Comparison of ENCODE assay signal across 22 cellular contexts in genomic region chr18:8029731-8030130, GRCh38.
DNase-seq lines count a peak whose midpoint lies in the region; ATAC-seq and TF ChIP-seq lines count a peak whose summit lies in the region.
"Had no signal": no experiment of that assay in that cellular context is flagged by ENCODE, and none has a peak within 500 bp of the region (broad histone marks: within the 10 kb centered on the region; RNA-seq: fewer than 3 reads in every experiment).

No MANE protein-coding gene starts in this region.

- H3K9ac ChIP-seq in mesenchymal stem cell (ENCODE audit: low read length), result no peak overlapping the region
- H3K9ac ChIP-seq: BLaER1 had no signal

- H3K4me3 ChIP-seq in mesenchymal stem cell (ENCODE audit: insufficient read depth in 1 of 2, low read depth in 1 of 2, low read length in 2 of 2), result no peak overlapping the region
- H3K4me3 ChIP-seq: BLaER1, GM12878 had no signal

- H3K23ac ChIP-seq in mesenchymal stem cell (ENCODE audit: low read length in 2 of 2), result no peak overlapping the region

- no peak overlapping the region for H2BK5ac ChIP-seq in mesenchymal stem cell (ENCODE audit: low read depth, low read length, poor library complexity, severe bottlenecking)

- H2AK5ac ChIP-seq in mesenchymal stem cell (ENCODE audit: low read length, severe bottlenecking), result no peak overlapping the region

- H3K79me1 ChIP-seq in mesenchymal stem cell (replicated peaks; ENCODE audit: low read length, poor library complexity, severe bottlenecking), result peaks cover 36% of the 10 kb centered on the region

- no peaks in the 10 kb centered on the region for H3K27me3 ChIP-seq in mesenchymal stem cell (ENCODE audit: control insufficient read depth in 1 of 2, insufficient read depth in 1 of 2, low read length in 2 of 2)
- H3K27me3 ChIP-seq: BE2C, BLaER1 had no signal

- no peak overlapping the region for H3K14ac ChIP-seq in mesenchymal stem cell (ENCODE audit: low read length in 2 of 2)

- peak overlapping the region; percentile 7 for H4K91ac ChIP-seq in mesenchymal stem cell (ENCODE audit: low read length)

- no peak overlapping the region for H2AFZ ChIP-seq in mesenchymal stem cell (ENCODE audit: low read depth, low read length)

- no peak overlapping the region for H2BK12ac ChIP-seq in mesenchymal stem cell (ENCODE audit: low read length in 2 of 2)

- no peaks in the 10 kb centered on the region for H3K9me3 ChIP-seq in mesenchymal stem cell (ENCODE audit: control insufficient read depth, low read length)
- H3K9me3 ChIP-seq: BE2C, BLaER1 had no signal

- H3K9me3 Mint-ChIP-seq in type B pancreatic cell, result peaks cover 7% of the 10 kb centered on the region
- peaks cover 8 to 11% of the 10 kb centered on the region in 2 donors for H3K9me3 Mint-ChIP-seq in stimulated activated naive CD8-positive, alpha-beta T cell treated with anti-CD3 and anti-CD28 coated beads, Interleukin-15, amount 100 ng/mL, for 72 hours

- no peak overlapping the region for H2BK120ac ChIP-seq in mesenchymal stem cell (ENCODE audit: low read depth, low read length)

- no peak overlapping the region for H3K4me2 ChIP-seq in mesenchymal stem cell (ENCODE audit: low read length, poor library complexity, severe bottlenecking)
- H3K4me2 ChIP-seq: BLaER1 had no signal

- no peak overlapping the region for H4K8ac ChIP-seq in mesenchymal stem cell (ENCODE audit: low read length)

- H3K4me3 Mint-ChIP-seq in type B pancreatic cell, result peak overlapping the region; percentile 50
- no peak overlapping the region for H3K4me3 Mint-ChIP-seq in stimulated activated naive CD8-positive, alpha-beta T cell treated with anti-CD3 and anti-CD28 coated beads, Interleukin-15, amount 100 ng/mL, for 72 hours
- H3K4me3 Mint-ChIP-seq: CD14-positive monocyte; CD4-positive, alpha-beta memory T cell; CD4-positive, CD25-positive, alpha-beta regulatory T cell; CD8-positive, alpha-beta memory T cell had no signal

- H3K36me3 Mint-ChIP-seq in type B pancreatic cell, result peaks cover 4% of the 10 kb centered on the region
- H3K36me3 Mint-ChIP-seq: CD14-positive monocyte; CD4-positive, alpha-beta memory T cell; CD4-positive, CD25-positive, alpha-beta regulatory T cell had no signal

- H3K4ac ChIP-seq in mesenchymal stem cell (ENCODE audit: low read depth in 1 of 2, low read length in 2 of 2), result no peak overlapping the region

- no peak overlapping the region for H2BK15ac ChIP-seq in mesenchymal stem cell (ENCODE audit: low read depth, poor library complexity, severe bottlenecking)

- no peak for TF ChIP-seq CTCF in type B pancreatic cell (conservative IDR thresholded peaks at IDR 0.05)

- H3K36me3 ChIP-seq in mesenchymal stem cell (ENCODE audit: control insufficient read depth in 1 of 2, insufficient read depth in 2 of 2, low read depth in 1 of 2, low read length in 2 of 2), result peaks cover 0 to 10% of the 10 kb centered on the region in 2 experiments
- H3K36me3 ChIP-seq: BE2C, BLaER1 had no signal

- peaks cover 4% of the 10 kb centered on the region for H3K4me1 ChIP-seq in mesenchymal stem cell (ENCODE audit: control insufficient read depth, insufficient read depth, low read depth, low read length)
- H3K4me1 ChIP-seq: BE2C, BLaER1 had no signal

- H3K18ac ChIP-seq in mesenchymal stem cell (ENCODE audit: low read depth in 1 of 2, low read length in 2 of 2), result no peak overlapping the region

- H3K27me3 Mint-ChIP-seq in type B pancreatic cell, result no peaks in the 10 kb centered on the region
- no peaks in the 10 kb centered on the region for H3K27me3 Mint-ChIP-seq in stimulated activated naive CD8-positive, alpha-beta T cell treated with anti-CD3 and anti-CD28 coated beads, Interleukin-15, amount 100 ng/mL, for 72 hours
- H3K27me3 Mint-ChIP-seq: CD4-positive, alpha-beta memory T cell; CD4-positive, CD25-positive, alpha-beta regulatory T cell; CD8-positive, alpha-beta memory T cell had no signal

- 93% methylated on average over 8 of the region's 8 CpGs for WGBS in mesenchymal stem cell

- no peak overlapping the region for H3K27ac ChIP-seq in mesenchymal stem cell (ENCODE audit: low read length, poor library complexity, severe bottlenecking)
- H3K27ac ChIP-seq: BLaER1 had no signal

- DNase-seq in mesenchymal stem cell, result no peak
- no peak for DNase-seq in type B pancreatic cell (ENCODE audit: extremely low spot score, unreplicated experiment)
- DNase-seq in NCI-H1930 (lab: John Stamatoyannopoulos, UW), result no peak
- DNase-seq in NCI-H82 treated with DMSO at 0.1 percent for 48 hours (lab: John Stamatoyannopoulos, UW; ENCODE audit: unreplicated experiment), result no peak
- DNase-seq in stimulated activated naive CD8-positive, alpha-beta T cell treated with anti-CD3 and anti-CD28 coated beads, Interleukin-15, amount 100 ng/mL, for 72 hours, result no peak
- DNase-seq: 8988T; ACHN; BE2C; C1 segment of cervical spinal cord; CD4-positive, alpha-beta memory T cell; CD4-positive, CD25-positive, alpha-beta regulatory T cell; CD8-positive, alpha-beta memory T cell; COR-L47; DMS 273 treated with DMSO at 0.1 percent for 48 hours; DMS153; DMS79; DND-41; EL; GDM1 had no signal

- H3K27ac Mint-ChIP-seq in type B pancreatic cell, result peak overlapping the region; percentile 89
- peak overlapping the region in 1 of 2 donors; percentile 27 for H3K27ac Mint-ChIP-seq in stimulated activated naive CD8-positive, alpha-beta T cell treated with anti-CD3 and anti-CD28 coated beads, Interleukin-15, amount 100 ng/mL, for 72 hours
- H3K27ac Mint-ChIP-seq: CD14-positive monocyte; CD4-positive, CD25-positive, alpha-beta regulatory T cell; CD8-positive, alpha-beta memory T cell had no signal

- H3K4me1 Mint-ChIP-seq in type B pancreatic cell (ENCODE audit: unreplicated experiment), result no peaks in the 10 kb centered on the region
- H3K4me1 Mint-ChIP-seq in stimulated activated naive CD8-positive, alpha-beta T cell treated with anti-CD3 and anti-CD28 coated beads, Interleukin-15, amount 100 ng/mL, for 72 hours, result no peaks in the 10 kb centered on the region
- H3K4me1 Mint-ChIP-seq: CD14-positive monocyte; CD4-positive, CD25-positive, alpha-beta regulatory T cell; CD8-positive, alpha-beta memory T cell had no signal

- ATAC-seq in stimulated activated naive CD8-positive, alpha-beta T cell treated with anti-CD3 and anti-CD28 coated beads, Interleukin-15, amount 100 ng/mL, for 72 hours, result no peak
- ATAC-seq: GM12878 had no signal
